Comparison of ENCODE assay signal across 14 cellular contexts in genomic region chr3:133595341-133595740, GRCh38. TPM values are rescaled to one million over a fixed set of nuclear protein-coding genes. Genes with fewer than 3 reads are reported as not detected.
DNase-seq lines count a peak whose midpoint lies in the region; ATAC-seq and TF ChIP-seq lines count a peak whose summit lies in the region.
"Had no signal": no experiment of that assay in that cellular context is flagged by ENCODE, and none has a peak within 500 bp of the region (broad histone marks: within the 10 kb centered on the region; RNA-seq: fewer than 3 reads in every experiment).

No MANE protein-coding gene starts in this region.

- intact Hi-C loops in Calu3 (cut with micrococcal nuclease; ENCODE audit: unreplicated experiment), result no loop called here

- H3K36me3 Mint-ChIP-seq in nephron progenitor cell (ENCODE audit: low read depth) (peaks cover 8% of the 10 kb centered on the region), Calu3 (ENCODE audit: insufficient read depth, unreplicated experiment) (peaks cover 29% of the 10 kb centered on the region)

- CTCF ChIA-PET in Calu3 (lab: Charles Lee), result interaction anchor here (1.8 kb wide), 1 partner anchor 17 kb away, joined by 5 read pairs; no protein-coding TSS in a partner anchor

- H3K27me3 Mint-ChIP-seq in nephron progenitor cell (ENCODE audit: low read depth, poor library complexity), result no peaks in the 10 kb centered on the region
- H3K27me3 Mint-ChIP-seq in Calu3 (ENCODE audit: unreplicated experiment), result no peaks in the 10 kb centered on the region

- H3K4me1 Mint-ChIP-seq in nephron progenitor cell, result no peaks in the 10 kb centered on the region
- H3K4me1 Mint-ChIP-seq in Calu3 (ENCODE audit: low read depth, unreplicated experiment), result peaks cover 22% of the 10 kb centered on the region

- H3K4me3 Mint-ChIP-seq in nephron progenitor cell, result no peak overlapping the region
- no peak overlapping the region for H3K4me3 Mint-ChIP-seq in Calu3 (ENCODE audit: low read depth, unreplicated experiment)

- no peaks in the 10 kb centered on the region for H3K9me3 Mint-ChIP-seq in nephron progenitor cell
- H3K9me3 Mint-ChIP-seq in Calu3 (ENCODE audit: low read depth, unreplicated experiment), result no peaks in the 10 kb centered on the region

- BruUV-seq in Calu3 (replicated peaks; lab: Mats Ljungman, UMichigan), result no TSS peak

- DNase-seq in EL (peak; percentile 56), HPDE6-E6E7 (ENCODE audit: extremely low spot score) (peak; percentile 39), nephron progenitor cell (no peak), GDM1 (lab: John Stamatoyannopoulos, UW) (no peak), Calu3 (no peak), occipital lobe (lab: John Stamatoyannopoulos, UW) (no peak)
- peak; percentile 37 for DNase-seq in activated naive CD4-positive, alpha-beta T cell treated with anti-CD3 and anti-CD28 coated beads, Interleukin-2, amount 50 U/mL, for 16 hours
- DNase-seq: cerebellar nuclear complex, NCI-H1417, NCI-H748 treated with DMSO at 0.1 percent for 48 hours, spleen, stomach, T-helper 1 cell had no signal

- TF ChIP-seq CTCF in nephron progenitor cell (IDR thresholded peaks at IDR 0.05) (no peak), Calu3 (IDR thresholded peaks at IDR 0.05; ENCODE audit: unreplicated experiment) (no peak)

- H3K27ac Mint-ChIP-seq in nephron progenitor cell (peak overlapping the region; percentile 30), Calu3 (ENCODE audit: unreplicated experiment) (no peak overlapping the region)

- ATAC-seq in HG02970 (IDR thresholded peaks at IDR 0.05; ENCODE audit: low FRiP score, unreplicated experiment), result no peak

RNA-seq across cellular contexts. Expression of gene CDV3, which starts 21.9 kb away (rescaled TPM):
- 276 and 306 TPM in 2 replicates for total RNA-seq in Calu3 (2022)
- total RNA-seq in occipital lobe, result 117 TPM

Comparison
In these comparisons a context has a peak if more than half of its experiments do, and no peak if none do; other contexts are left out.
1. DNase-seq: peak in EL (single experiment), HPDE6-E6E7 (single experiment) and activated naive CD4-positive, alpha-beta T cell treated with anti-CD3 and anti-CD28 coated beads, Interleukin-2, amount 50 U/mL, for 16 hours (single experiment); none in nephron progenitor cell (single experiment), GDM1 (single experiment), Calu3 (single experiment) and occipital lobe (single experiment).